ENCODE assay signal across 12 cellular contexts in the genomic region with DNA sequence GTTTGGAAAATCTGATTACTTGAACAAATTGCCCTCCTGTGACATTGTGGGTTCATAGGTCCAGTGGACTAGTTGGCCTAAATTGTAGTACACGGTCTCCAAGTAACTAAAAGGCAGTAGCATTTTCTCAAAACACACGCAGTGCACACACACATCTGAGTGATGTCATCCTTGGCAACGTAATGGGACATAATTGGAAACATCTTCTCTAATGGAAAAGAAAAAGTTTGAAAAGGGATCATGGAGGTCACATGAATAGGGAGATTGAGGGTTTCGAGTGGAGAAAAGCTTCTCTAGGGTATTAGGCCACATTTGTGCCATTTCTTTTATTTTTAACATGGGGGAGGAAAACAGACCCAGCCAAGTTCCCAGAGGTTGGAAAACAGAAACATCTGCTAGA.
A peak's percentile ranks its signal among the peaks of the same experiment; 100 is the strongest.
DNase-seq lines count a peak whose midpoint lies in the region; ATAC-seq and TF ChIP-seq lines count a peak whose summit lies in the region.
"Had no signal": no experiment of that assay in that cellular context is flagged by ENCODE, and none has a peak within 500 bp of the region (broad histone marks: within the 10 kb centered on the region; RNA-seq: fewer than 3 reads in every experiment).

No MANE protein-coding gene starts in this region.

- no peak overlapping the region for H4K91ac ChIP-seq in H9 (ENCODE audit: insufficient read length, low read depth, low read length)

- H2BK12ac ChIP-seq in H9 (ENCODE audit: insufficient read length, low read depth, low read length), result no peak overlapping the region

- H2AFZ ChIP-seq in H9 (ENCODE audit: low read length) (no peak overlapping the region), smooth muscle cell (ENCODE audit: low read depth) (no peak overlapping the region)

- no peak overlapping the region for H2AK5ac ChIP-seq in H9 (ENCODE audit: insufficient read length, low read length)

- no peaks in the 10 kb centered on the region for H3F3A ChIP-seq in smooth muscle cell (ENCODE audit: low read depth)

- H3K9ac ChIP-seq in H9 (ENCODE audit: extremely low read depth, insufficient read length, low read length) (no peak overlapping the region), smooth muscle cell (ENCODE audit: low read depth) (no peak overlapping the region)

- no peak overlapping the region for H4K8ac ChIP-seq in H9 (replicated peaks; ENCODE audit: insufficient read length, low read depth, low read length)

- H2BK20ac ChIP-seq in H9 (ENCODE audit: low read depth, low read length, poor library complexity, severe bottlenecking), result no peak overlapping the region

- H3K4me2 ChIP-seq in H9 (ENCODE audit: insufficient read depth, insufficient read length, low read length) (no peak overlapping the region), smooth muscle cell (no peak overlapping the region)

- no peaks in the 10 kb centered on the region for H3K79me1 ChIP-seq in H9 (ENCODE audit: insufficient read depth, low read depth, low read length, poor library complexity, severe bottlenecking)

- peak overlapping the region in 2 of 3 experiments; percentile 2 to 36; a peak in 3 of 7 replicates for H3K27ac Mint-ChIP-seq in H9
- no peak overlapping the region for H3K27ac Mint-ChIP-seq in effector memory CD8-positive, alpha-beta T cell
- H3K27ac Mint-ChIP-seq: stimulated activated naive CD8-positive, alpha-beta T cell treated with anti-CD3 and anti-CD28 coated beads, Interleukin-15, amount 100 ng/mL, for 72 hours had no signal

- WGBS in H9 (ENCODE audit: extremely low coverage, insufficient read length, low lambda C conversion rate), result no CpG with 5 or more reads among the region's 4 CpGs
- 65% methylated on average over 4 of the region's 4 CpGs for WGBS in smooth muscle cell (ENCODE audit: low lambda C conversion rate)

- H3K23ac ChIP-seq in H9 (ENCODE audit: insufficient read length, low read depth, low read length), result no peak overlapping the region

- no peaks in the 10 kb centered on the region for H3K9me3 Mint-ChIP-seq in H9
- H3K9me3 Mint-ChIP-seq in effector memory CD8-positive, alpha-beta T cell, result no peaks in the 10 kb centered on the region
- H3K9me3 Mint-ChIP-seq: naive thymus-derived CD8-positive, alpha-beta T cell; stimulated activated naive CD8-positive, alpha-beta T cell treated with anti-CD3 and anti-CD28 coated beads, Interleukin-15, amount 100 ng/mL, for 72 hours had no signal

- H3K4me3 Mint-ChIP-seq in H9, result no peak overlapping the region
- H3K4me3 Mint-ChIP-seq in effector memory CD8-positive, alpha-beta T cell, result no peak overlapping the region
- H3K4me3 Mint-ChIP-seq: naive thymus-derived CD8-positive, alpha-beta T cell; stimulated activated naive CD8-positive, alpha-beta T cell treated with anti-CD3 and anti-CD28 coated beads, Interleukin-15, amount 100 ng/mL, for 72 hours had no signal

- DNase-seq in H9 (no peak), choroid plexus epithelial cell (ENCODE audit: low read depth) (peak; percentile 58), left lobe of liver (ENCODE audit: low spot score) (no peak), smooth muscle cell (lab: John Stamatoyannopoulos, UW; ENCODE audit: unreplicated experiment) (no peak), Ammon's horn (ENCODE audit: low spot score) (no peak)
- no peak for DNase-seq in effector memory CD8-positive, alpha-beta T cell
- DNase-seq: activated T-cell treated with anti-CD3 and anti-CD28 coated beads, Interleukin-2, amount 50 U/mL, for 48 hours; naive thymus-derived CD8-positive, alpha-beta T cell; stimulated activated CD4-positive, alpha-beta T cell treated with anti-CD3 and anti-CD28 coated beads, Interleukin-1b, Interleukin-23, amount 100 ng/mL, for 48 hours; stimulated activated naive CD8-positive, alpha-beta T cell treated with anti-CD3 and anti-CD28 coated beads, Interleukin-15, amount 100 ng/mL, for 72 hours had no signal

- no peak overlapping the region for H2BK15ac ChIP-seq in H9 (ENCODE audit: low read depth, low read length)

- H3K4me3 ChIP-seq in choroid plexus epithelial cell (ENCODE audit: low read depth, low read length) (no peak overlapping the region), smooth muscle cell (no peak overlapping the region)

- H4K5ac ChIP-seq in H9 (ENCODE audit: insufficient read length, low read depth, low read length), result no peak overlapping the region

- no peak overlapping the region for H2BK5ac ChIP-seq in H9 (ENCODE audit: insufficient read length, low read length)

- H3K9me3 ChIP-seq in H9 (ENCODE audit: control insufficient read depth, low read depth, low read length) (no peaks in the 10 kb centered on the region), smooth muscle cell (replicated peaks; ENCODE audit: low read depth) (no peaks in the 10 kb centered on the region)

- H3T11ph ChIP-seq in H9 (ENCODE audit: low read length), result no peak overlapping the region

- no peak overlapping the region for H3K4ac ChIP-seq in H9 (ENCODE audit: low read depth, low read length)

- H2BK120ac ChIP-seq in H9 (ENCODE audit: low read depth, low read length, poor library complexity, severe bottlenecking), result no peak overlapping the region

- H3K27me3 Mint-ChIP-seq in H9 (ENCODE audit: low read depth), result no peaks in the 10 kb centered on the region
- H3K27me3 Mint-ChIP-seq in effector memory CD8-positive, alpha-beta T cell, result no peaks in the 10 kb centered on the region
- H3K27me3 Mint-ChIP-seq: naive thymus-derived CD8-positive, alpha-beta T cell; stimulated activated naive CD8-positive, alpha-beta T cell treated with anti-CD3 and anti-CD28 coated beads, Interleukin-15, amount 100 ng/mL, for 72 hours had no signal

- ATAC-seq in left lobe of liver (peak; percentile 32), HG03521 (IDR thresholded peaks at IDR 0.05; ENCODE audit: unreplicated experiment) (no peak)
- no peak for ATAC-seq in effector memory CD8-positive, alpha-beta T cell (replicated peaks)
- ATAC-seq: naive thymus-derived CD8-positive, alpha-beta T cell; stimulated activated naive CD8-positive, alpha-beta T cell treated with anti-CD3 and anti-CD28 coated beads, Interleukin-15, amount 100 ng/mL, for 72 hours had no signal

- peaks cover 0 to 13% (median 5%) of the 10 kb centered on the region in 3 experiments; a peak in 5 of 7 replicates for H3K36me3 Mint-ChIP-seq in H9 (ENCODE audit: insufficient read depth in 1 of 3, low read depth in 3 of 3)
- H3K36me3 Mint-ChIP-seq in effector memory CD8-positive, alpha-beta T cell (ENCODE audit: insufficient read depth), result peaks cover 8% of the 10 kb centered on the region

- no peak overlapping the region for H3K56ac ChIP-seq in H9 (ENCODE audit: insufficient read length, low read depth, low read length)

- H3K27me3 ChIP-seq in H9 (ENCODE audit: insufficient read depth, low read length), result no peaks in the 10 kb centered on the region
- no peaks in the 10 kb centered on the region for H3K27me3 ChIP-seq in smooth muscle cell (ENCODE audit: low read depth)

- H4K20me1 ChIP-seq in H9 (ENCODE audit: control insufficient read depth, insufficient read depth, insufficient read length) (no peaks in the 10 kb centered on the region), smooth muscle cell (ENCODE audit: low read depth) (peaks cover 98% of the 10 kb centered on the region)

- peaks cover 15% of the 10 kb centered on the region; the same call in 1 of the 2 replicates for H3K79me2 ChIP-seq in H9 (ENCODE audit: insufficient read depth, low read length)
- H3K79me2 ChIP-seq in smooth muscle cell (ENCODE audit: low read depth), result peaks cover 99% of the 10 kb centered on the region

- H3K23me2 ChIP-seq in H9 (ENCODE audit: insufficient read length, low read depth, low read length, poor library complexity, severe bottlenecking), result no peaks in the 10 kb centered on the region

- TF ChIP-seq CTCF in H9 (conservative IDR thresholded peaks at IDR 0.05) (no peak), choroid plexus epithelial cell (conservative IDR thresholded peaks at IDR 0.05; ENCODE audit: low read depth, low read length) (no peak), smooth muscle cell (IDR thresholded peaks at IDR 0.05; ENCODE audit: borderline replicate concordance, insufficient read depth, poor library complexity, severe bottlenecking) (no peak)

- peaks cover 3% of the 10 kb centered on the region; the same call in 1 of the 2 replicates for H3K4me1 ChIP-seq in H9 (ENCODE audit: insufficient read depth, low read length)
- peaks cover 6% of the 10 kb centered on the region for H3K4me1 ChIP-seq in smooth muscle cell (ENCODE audit: low read depth)

- no peak overlapping the region for H3K14ac ChIP-seq in H9 (ENCODE audit: insufficient read depth, low read length)

- no peak overlapping the region for H3K18ac ChIP-seq in H9 (ENCODE audit: insufficient read length, low read depth, low read length)

- no peak overlapping the region for H3K27ac ChIP-seq in H9 (ENCODE audit: insufficient read length, low read depth, low read length)
- peak overlapping the region; percentile 66 for H3K27ac ChIP-seq in temporal lobe (ENCODE audit: low read depth, low read length)
- H3K27ac ChIP-seq in smooth muscle cell (ENCODE audit: low read depth), result no peak overlapping the region

- peaks cover 19 to 21% of the 10 kb centered on the region in 2 experiments for H3K4me1 Mint-ChIP-seq in H9
- H3K4me1 Mint-ChIP-seq in effector memory CD8-positive, alpha-beta T cell (ENCODE audit: low read depth in 2 of 2), result peaks cover 41% of the 10 kb centered on the region in 2 donors

- no peaks in the 10 kb centered on the region for H3K36me3 ChIP-seq in smooth muscle cell (ENCODE audit: low read depth)

Comparison
In these comparisons a context has a peak if more than half of its experiments do, and no peak if none do; other contexts are left out.
1. H3K27ac Mint-ChIP-seq: peak in H9 (2 of 3); none in effector memory CD8-positive, alpha-beta T cell (0 of 2).